ENCODE assay signal across 1 cellular context in the genomic region with DNA sequence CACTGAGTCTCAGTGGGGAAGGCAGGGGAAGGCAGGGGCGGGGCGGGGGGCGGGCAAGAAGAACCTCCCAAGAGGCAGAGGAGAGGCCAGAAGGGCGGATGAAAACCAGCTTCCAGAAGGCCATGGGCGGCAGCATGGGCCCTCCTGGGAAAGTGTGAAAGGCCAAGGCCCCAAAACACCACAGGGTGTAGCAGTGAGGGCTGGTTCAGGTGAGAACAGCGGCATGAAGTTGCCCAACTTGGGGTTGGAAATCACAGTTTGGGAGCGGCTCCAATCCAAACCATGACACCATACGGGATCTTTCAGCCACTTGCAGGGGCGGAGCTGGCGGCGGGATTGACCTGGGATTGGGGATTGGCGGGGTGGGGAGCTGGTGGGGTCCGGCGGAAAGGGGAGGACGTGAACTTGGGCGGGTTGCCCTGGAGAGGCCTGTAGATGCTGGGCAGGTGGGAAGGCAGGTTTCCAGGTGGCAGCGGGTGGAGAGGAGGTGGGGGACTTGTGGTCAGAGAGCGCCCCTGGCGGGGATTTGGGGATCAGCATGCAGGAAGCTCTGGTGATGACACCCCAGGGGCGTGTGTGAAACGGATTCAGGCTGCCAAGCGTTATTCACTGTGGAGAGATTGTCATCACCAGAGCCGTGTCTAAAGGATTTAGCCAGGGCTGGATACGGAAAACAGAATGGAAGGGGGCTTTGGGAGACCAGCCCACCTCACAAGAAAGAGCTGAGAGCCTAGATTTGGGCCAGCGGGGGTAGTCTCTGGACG.
A peak's percentile ranks its signal among the peaks of the same experiment; 100 is the strongest.
TF ChIP-seq lines count a peak whose summit lies in the region.

No MANE protein-coding gene starts in this region.

TF ChIP-seq in K562, 482 proteins besides CTCF, POLR2A, EP300 and RAD21 (continued from another document and continues in another):
- TF ChIP-seq, protein P1, sequence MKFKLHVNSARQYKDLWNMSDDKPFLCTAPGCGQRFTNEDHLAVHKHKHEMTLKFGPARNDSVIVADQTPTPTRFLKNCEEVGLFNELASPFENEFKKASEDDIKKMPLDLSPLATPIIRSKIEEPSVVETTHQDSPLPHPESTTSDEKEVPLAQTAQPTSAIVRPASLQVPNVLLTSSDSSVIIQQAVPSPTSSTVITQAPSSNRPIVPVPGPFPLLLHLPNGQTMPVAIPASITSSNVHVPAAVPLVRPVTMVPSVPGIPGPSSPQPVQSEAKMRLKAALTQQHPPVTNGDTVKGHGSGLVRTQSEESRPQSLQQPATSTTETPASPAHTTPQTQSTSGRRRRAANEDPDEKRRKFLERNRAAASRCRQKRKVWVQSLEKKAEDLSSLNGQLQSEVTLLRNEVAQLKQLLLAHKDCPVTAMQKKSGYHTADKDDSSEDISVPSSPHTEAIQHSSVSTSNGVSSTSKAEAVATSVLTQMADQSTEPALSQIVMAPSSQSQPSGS (CRISPR knock-in tag; IDR thresholded peaks at IDR 0.05) = no peak
- TF ChIP-seq, protein P2, sequence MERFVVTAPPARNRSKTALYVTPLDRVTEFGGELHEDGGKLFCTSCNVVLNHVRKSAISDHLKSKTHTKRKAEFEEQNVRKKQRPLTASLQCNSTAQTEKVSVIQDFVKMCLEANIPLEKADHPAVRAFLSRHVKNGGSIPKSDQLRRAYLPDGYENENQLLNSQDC (CRISPR knock-in tag; IDR thresholded peaks at IDR 0.05) = no peak
- TF ChIP-seq BRF1 (IDR thresholded peaks at IDR 0.05; ENCODE audit: borderline replicate concordance, extremely low read depth, insufficient read length) = no peak
- TF ChIP-seq ZNF507 (tag; conservative IDR thresholded peaks at IDR 0.05) = no peak
- TF ChIP-seq NBN (IDR thresholded peaks at IDR 0.05; ENCODE audit: low read depth) = peak; percentile 45; the same call in 1 of the 2 replicates
- TF ChIP-seq PURB (CRISPR knock-in tag; IDR thresholded peaks at IDR 0.05; ENCODE audit: low read depth) = no peak
- TF ChIP-seq, protein P3, sequence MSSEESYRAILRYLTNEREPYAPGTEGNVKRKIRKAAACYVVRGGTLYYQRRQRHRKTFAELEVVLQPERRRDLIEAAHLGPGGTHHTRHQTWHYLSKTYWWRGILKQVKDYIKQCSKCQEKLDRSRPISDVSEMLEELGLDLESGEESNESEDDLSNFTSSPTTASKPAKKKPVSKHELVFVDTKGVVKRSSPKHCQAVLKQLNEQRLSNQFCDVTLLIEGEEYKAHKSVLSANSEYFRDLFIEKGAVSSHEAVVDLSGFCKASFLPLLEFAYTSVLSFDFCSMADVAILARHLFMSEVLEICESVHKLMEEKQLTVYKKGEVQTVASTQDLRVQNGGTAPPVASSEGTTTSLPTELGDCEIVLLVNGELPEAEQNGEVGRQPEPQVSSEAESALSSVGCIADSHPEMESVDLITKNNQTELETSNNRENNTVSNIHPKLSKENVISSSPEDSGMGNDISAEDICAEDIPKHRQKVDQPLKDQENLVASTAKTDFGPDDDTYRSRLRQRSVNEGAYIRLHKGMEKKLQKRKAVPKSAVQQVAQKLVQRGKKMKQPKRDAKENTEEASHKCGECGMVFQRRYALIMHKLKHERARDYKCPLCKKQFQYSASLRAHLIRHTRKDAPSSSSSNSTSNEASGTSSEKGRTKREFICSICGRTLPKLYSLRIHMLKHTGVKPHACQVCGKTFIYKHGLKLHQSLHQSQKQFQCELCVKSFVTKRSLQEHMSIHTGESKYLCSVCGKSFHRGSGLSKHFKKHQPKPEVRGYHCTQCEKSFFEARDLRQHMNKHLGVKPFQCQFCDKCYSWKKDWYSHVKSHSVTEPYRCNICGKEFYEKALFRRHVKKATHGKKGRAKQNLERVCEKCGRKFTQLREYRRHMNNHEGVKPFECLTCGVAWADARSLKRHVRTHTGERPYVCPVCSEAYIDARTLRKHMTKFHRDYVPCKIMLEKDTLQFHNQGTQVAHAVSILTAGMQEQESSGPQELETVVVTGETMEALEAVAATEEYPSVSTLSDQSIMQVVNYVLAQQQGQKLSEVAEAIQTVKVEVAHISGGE (CRISPR knock-in tag; IDR thresholded peaks at IDR 0.05) = no peak
- no peak for TF ChIP-seq SUPT5H (IDR thresholded peaks at IDR 0.05)
- no peak for TF ChIP-seq LARP7 (IDR thresholded peaks at IDR 0.05)
- TF ChIP-seq, protein P4, sequence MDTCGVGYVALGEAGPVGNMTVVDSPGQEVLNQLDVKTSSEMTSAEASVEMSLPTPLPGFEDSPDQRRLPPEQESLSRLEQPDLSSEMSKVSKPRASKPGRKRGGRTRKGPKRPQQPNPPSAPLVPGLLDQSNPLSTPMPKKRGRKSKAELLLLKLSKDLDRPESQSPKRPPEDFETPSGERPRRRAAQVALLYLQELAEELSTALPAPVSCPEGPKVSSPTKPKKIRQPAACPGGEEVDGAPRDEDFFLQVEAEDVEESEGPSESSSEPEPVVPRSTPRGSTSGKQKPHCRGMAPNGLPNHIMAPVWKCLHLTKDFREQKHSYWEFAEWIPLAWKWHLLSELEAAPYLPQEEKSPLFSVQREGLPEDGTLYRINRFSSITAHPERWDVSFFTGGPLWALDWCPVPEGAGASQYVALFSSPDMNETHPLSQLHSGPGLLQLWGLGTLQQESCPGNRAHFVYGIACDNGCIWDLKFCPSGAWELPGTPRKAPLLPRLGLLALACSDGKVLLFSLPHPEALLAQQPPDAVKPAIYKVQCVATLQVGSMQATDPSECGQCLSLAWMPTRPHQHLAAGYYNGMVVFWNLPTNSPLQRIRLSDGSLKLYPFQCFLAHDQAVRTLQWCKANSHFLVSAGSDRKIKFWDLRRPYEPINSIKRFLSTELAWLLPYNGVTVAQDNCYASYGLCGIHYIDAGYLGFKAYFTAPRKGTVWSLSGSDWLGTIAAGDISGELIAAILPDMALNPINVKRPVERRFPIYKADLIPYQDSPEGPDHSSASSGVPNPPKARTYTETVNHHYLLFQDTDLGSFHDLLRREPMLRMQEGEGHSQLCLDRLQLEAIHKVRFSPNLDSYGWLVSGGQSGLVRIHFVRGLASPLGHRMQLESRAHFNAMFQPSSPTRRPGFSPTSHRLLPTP (IDR thresholded peaks at IDR 0.05; ENCODE audit: borderline replicate concordance, extremely low read depth, insufficient read length) = no peak
- no peak for TF ChIP-seq SNRNP70 (optimal IDR thresholded peaks at IDR 0.05; ENCODE audit: low read depth, low read length)
- no peak for TF ChIP-seq FOS (IDR thresholded peaks at IDR 0.05; ENCODE audit: extremely low read depth, insufficient read length)
- 0 out of 2 replicates have a peak, but pooled peaks have one; percentile 25 for TF ChIP-seq ZSCAN29 (IDR thresholded peaks at IDR 0.05)
- no peak for TF ChIP-seq DDX20 (tag; IDR thresholded peaks at IDR 0.05; ENCODE audit: low read depth)
- TF ChIP-seq CHD2 (IDR thresholded peaks at IDR 0.05; ENCODE audit: low read depth, low read length) = no peak
- TF ChIP-seq BCOR (IDR thresholded peaks at IDR 0.05) = peak; percentile 24; the same call in 1 of the 2 replicates
- TF ChIP-seq, protein P5, sequence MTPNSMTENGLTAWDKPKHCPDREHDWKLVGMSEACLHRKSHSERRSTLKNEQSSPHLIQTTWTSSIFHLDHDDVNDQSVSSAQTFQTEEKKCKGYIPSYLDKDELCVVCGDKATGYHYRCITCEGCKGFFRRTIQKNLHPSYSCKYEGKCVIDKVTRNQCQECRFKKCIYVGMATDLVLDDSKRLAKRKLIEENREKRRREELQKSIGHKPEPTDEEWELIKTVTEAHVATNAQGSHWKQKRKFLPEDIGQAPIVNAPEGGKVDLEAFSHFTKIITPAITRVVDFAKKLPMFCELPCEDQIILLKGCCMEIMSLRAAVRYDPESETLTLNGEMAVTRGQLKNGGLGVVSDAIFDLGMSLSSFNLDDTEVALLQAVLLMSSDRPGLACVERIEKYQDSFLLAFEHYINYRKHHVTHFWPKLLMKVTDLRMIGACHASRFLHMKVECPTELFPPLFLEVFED (CRISPR knock-in tag; conservative IDR thresholded peaks at IDR 0.05) = 0 out of 2 replicates have a peak, but pooled peaks have one; percentile 47
- TF ChIP-seq MTA1 (IDR thresholded peaks at IDR 0.05; ENCODE audit: borderline replicate concordance) = no peak
- TF ChIP-seq, protein P6, sequence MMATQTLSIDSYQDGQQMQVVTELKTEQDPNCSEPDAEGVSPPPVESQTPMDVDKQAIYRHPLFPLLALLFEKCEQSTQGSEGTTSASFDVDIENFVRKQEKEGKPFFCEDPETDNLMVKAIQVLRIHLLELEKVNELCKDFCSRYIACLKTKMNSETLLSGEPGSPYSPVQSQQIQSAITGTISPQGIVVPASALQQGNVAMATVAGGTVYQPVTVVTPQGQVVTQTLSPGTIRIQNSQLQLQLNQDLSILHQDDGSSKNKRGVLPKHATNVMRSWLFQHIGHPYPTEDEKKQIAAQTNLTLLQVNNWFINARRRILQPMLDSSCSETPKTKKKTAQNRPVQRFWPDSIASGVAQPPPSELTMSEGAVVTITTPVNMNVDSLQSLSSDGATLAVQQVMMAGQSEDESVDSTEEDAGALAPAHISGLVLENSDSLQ (IDR thresholded peaks at IDR 0.05) = peak; percentile 26; the same call in 1 of the 2 replicates
- TF ChIP-seq, protein P7, sequence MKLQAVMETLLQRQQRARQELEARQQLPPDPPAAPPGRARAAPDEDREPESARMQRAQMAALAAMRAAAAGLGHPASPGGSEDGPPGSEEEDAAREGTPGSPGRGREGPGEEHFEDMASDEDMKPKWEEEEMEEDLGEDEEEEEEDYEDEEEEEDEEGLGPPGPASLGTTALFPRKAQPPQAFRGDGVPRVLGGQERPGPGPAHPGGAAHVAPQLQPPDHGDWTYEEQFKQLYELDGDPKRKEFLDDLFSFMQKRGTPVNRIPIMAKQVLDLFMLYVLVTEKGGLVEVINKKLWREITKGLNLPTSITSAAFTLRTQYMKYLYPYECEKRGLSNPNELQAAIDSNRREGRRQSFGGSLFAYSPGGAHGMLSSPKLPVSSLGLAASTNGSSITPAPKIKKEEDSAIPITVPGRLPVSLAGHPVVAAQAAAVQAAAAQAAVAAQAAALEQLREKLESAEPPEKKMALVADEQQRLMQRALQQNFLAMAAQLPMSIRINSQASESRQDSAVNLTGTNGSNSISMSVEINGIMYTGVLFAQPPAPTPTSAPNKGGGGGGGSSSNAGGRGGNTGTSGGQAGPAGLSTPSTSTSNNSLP (IDR thresholded peaks at IDR 0.05; ENCODE audit: borderline replicate concordance, low read depth, low read length) = no peak
- peak; percentile 67 for TF ChIP-seq MEIS2 (IDR thresholded peaks at IDR 0.05; ENCODE audit: partially characterized antibody)
- no peak for TF ChIP-seq ZNF165 (CRISPR knock-in tag; IDR thresholded peaks at IDR 0.05; ENCODE audit: borderline replicate concordance)
- TF ChIP-seq SMARCA5 (IDR thresholded peaks at IDR 0.05) = no peak
- no peak for TF ChIP-seq NUFIP1 (IDR thresholded peaks at IDR 0.05; ENCODE audit: partially characterized antibody)
- TF ChIP-seq, protein P8, sequence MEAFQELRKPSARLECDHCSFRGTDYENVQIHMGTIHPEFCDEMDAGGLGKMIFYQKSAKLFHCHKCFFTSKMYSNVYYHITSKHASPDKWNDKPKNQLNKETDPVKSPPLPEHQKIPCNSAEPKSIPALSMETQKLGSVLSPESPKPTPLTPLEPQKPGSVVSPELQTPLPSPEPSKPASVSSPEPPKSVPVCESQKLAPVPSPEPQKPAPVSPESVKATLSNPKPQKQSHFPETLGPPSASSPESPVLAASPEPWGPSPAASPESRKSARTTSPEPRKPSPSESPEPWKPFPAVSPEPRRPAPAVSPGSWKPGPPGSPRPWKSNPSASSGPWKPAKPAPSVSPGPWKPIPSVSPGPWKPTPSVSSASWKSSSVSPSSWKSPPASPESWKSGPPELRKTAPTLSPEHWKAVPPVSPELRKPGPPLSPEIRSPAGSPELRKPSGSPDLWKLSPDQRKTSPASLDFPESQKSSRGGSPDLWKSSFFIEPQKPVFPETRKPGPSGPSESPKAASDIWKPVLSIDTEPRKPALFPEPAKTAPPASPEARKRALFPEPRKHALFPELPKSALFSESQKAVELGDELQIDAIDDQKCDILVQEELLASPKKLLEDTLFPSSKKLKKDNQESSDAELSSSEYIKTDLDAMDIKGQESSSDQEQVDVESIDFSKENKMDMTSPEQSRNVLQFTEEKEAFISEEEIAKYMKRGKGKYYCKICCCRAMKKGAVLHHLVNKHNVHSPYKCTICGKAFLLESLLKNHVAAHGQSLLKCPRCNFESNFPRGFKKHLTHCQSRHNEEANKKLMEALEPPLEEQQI (IDR thresholded peaks at IDR 0.05) = no peak
- TF ChIP-seq SRSF1 (IDR thresholded peaks at IDR 0.05; ENCODE audit: low read depth, low read length) = no peak
- TF ChIP-seq, protein P9, sequence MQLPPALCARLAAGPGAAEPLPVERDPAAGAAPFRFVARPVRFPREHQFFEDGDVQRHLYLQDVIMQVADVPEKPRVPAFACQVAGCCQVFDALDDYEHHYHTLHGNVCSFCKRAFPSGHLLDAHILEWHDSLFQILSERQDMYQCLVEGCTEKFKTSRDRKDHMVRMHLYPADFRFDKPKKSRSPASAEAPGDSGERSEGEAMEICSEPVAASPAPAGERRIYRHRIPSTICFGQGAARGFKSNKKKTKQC (CRISPR knock-in tag; IDR thresholded peaks at IDR 0.05) = no peak
- no peak for TF ChIP-seq U2AF2 (optimal IDR thresholded peaks at IDR 0.05; ENCODE audit: low read depth, low read length)
- peak; percentile 23; the same call in 1 of the 2 replicates for TF ChIP-seq NFIC (IDR thresholded peaks at IDR 0.05)
- no peak for TF ChIP-seq NCOR1 (IDR thresholded peaks at IDR 0.05)
- TF ChIP-seq MTA2 (IDR thresholded peaks at IDR 0.05; ENCODE audit: low read depth) = no peak
- TF ChIP-seq SMARCC2 (IDR thresholded peaks at IDR 0.05; ENCODE audit: low read depth) = no peak
- TF ChIP-seq PHTF2 (CRISPR knock-in tag; IDR thresholded peaks at IDR 0.05) = no peak
- no peak for TF ChIP-seq ZNF695 (CRISPR knock-in tag; IDR thresholded peaks at IDR 0.05)
- 0 out of 2 replicates have a peak, but pooled peaks have one; percentile 2 for TF ChIP-seq MAFK (IDR thresholded peaks at IDR 0.05; ENCODE audit: low read length)
- TF ChIP-seq, protein P10, sequence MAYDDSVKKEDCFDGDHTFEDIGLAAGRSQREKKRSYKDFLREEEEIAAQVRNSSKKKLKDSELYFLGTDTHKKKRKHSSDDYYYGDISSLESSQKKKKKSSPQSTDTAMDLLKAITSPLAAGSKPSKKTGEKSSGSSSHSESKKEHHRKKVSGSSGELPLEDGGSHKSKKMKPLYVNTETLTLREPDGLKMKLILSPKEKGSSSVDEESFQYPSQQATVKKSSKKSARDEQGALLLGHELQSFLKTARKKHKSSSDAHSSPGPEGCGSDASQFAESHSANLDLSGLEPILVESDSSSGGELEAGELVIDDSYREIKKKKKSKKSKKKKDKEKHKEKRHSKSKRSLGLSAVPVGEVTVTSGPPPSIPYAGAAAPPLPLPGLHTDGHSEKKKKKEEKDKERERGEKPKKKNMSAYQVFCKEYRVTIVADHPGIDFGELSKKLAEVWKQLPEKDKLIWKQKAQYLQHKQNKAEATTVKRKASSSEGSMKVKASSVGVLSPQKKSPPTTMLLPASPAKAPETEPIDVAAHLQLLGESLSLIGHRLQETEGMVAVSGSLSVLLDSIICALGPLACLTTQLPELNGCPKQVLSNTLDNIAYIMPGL (CRISPR knock-in tag; IDR thresholded peaks at IDR 0.05) = no peak
- no peak for TF ChIP-seq BACH1 (tag; IDR thresholded peaks at IDR 0.05)
- no peak for TF ChIP-seq ZNF133 (CRISPR knock-in tag; IDR thresholded peaks at IDR 0.05)
- peak; percentile 46; the same call in 1 of the 2 replicates for TF ChIP-seq ATF7 (IDR thresholded peaks at IDR 0.05)
- TF ChIP-seq NFE2 (IDR thresholded peaks at IDR 0.05; ENCODE audit: low read depth) = no peak
- TF ChIP-seq THRAP3 (IDR thresholded peaks at IDR 0.05; ENCODE audit: borderline replicate concordance) = no peak
- TF ChIP-seq RFX1 (IDR thresholded peaks at IDR 0.05) = no peak
- TF ChIP-seq FOXK2 (conservative IDR thresholded peaks at IDR 0.05 in 1 of 2, IDR thresholded peaks at IDR 0.05 in 1 of 2; ENCODE audit: low read depth in 2 of 2) = peak in 1 of 2 experiments; percentile 47; a peak in 1 of 4 replicates
- 0 out of 2 replicates have a peak, but pooled peaks have one; percentile 22 for TF ChIP-seq MECOM (CRISPR knock-in tag; IDR thresholded peaks at IDR 0.05)
- no peak for TF ChIP-seq ZC3H8 (IDR thresholded peaks at IDR 0.05)
